7 cellular contexts compared by ENCODE assay signal in genomic region chr15:59373215-59373614, GRCh38. TPM values are rescaled to one million over a fixed set of nuclear protein-coding genes. Genes with fewer than 3 reads are reported as not detected.
DNase-seq lines count a peak whose midpoint lies in the region; ATAC-seq, FAIRE-seq and TF ChIP-seq lines count a peak whose summit lies in the region.

No MANE protein-coding gene starts in this region.

- H3K36me3 Mint-ChIP-seq in HFFc6 (ENCODE audit: low read depth), result peaks cover 12% of the 10 kb centered on the region
- H3K36me3 Mint-ChIP-seq in activated naive CD8-positive, alpha-beta T cell, result no peaks in the 10 kb centered on the region

- peak overlapping the region; percentile 91 for H3K27ac ChIP-seq in keratinocyte (ENCODE audit: control insufficient read depth, insufficient read depth, low read length)

- peak overlapping the region; percentile 79 to 98 (median 87) for H3K4me3 ChIP-seq in keratinocyte (ENCODE audit: control insufficient read depth in 2 of 3, extremely low read depth in 1 of 3, insufficient read depth in 2 of 3, low read depth in 1 of 3, low read length in 3 of 3)

- H3K27ac Mint-ChIP-seq in HFFc6, result peak overlapping the region; percentile 93
- no peak overlapping the region for H3K27ac Mint-ChIP-seq in activated naive CD8-positive, alpha-beta T cell
- H3K27ac Mint-ChIP-seq in stimulated activated naive CD8-positive, alpha-beta T cell treated with anti-CD3 and anti-CD28 coated beads, Interleukin-15, amount 100 ng/mL, for 72 hours, result no peak overlapping the region

- no peak for TF ChIP-seq CTCF in HFFc6 (IDR thresholded peaks at IDR 0.05)
- no peak for TF ChIP-seq CTCF in keratinocyte (optimal IDR thresholded peaks at IDR 0.05 in 1 of 3, IDR thresholded peaks at IDR 0.05 in 1 of 3, conservative IDR thresholded peaks at IDR 0.05 in 1 of 3; ENCODE audit: extremely low read depth in 1 of 3, insufficient read depth in 2 of 3, low read length in 3 of 3)

- H3K9me3 Mint-ChIP-seq in HFFc6, result no peaks in the 10 kb centered on the region
- H3K9me3 Mint-ChIP-seq in activated naive CD8-positive, alpha-beta T cell (ENCODE audit: low read depth), result no peaks in the 10 kb centered on the region
- no peaks in the 10 kb centered on the region for H3K9me3 Mint-ChIP-seq in stimulated activated naive CD8-positive, alpha-beta T cell treated with anti-CD3 and anti-CD28 coated beads, Interleukin-15, amount 100 ng/mL, for 72 hours

- H2AFZ ChIP-seq in keratinocyte (ENCODE audit: control insufficient read depth, low read length), result peak overlapping the region; percentile 84

- peak overlapping the region; percentile 95 for H3K4me2 ChIP-seq in keratinocyte (ENCODE audit: control insufficient read depth, extremely low read depth, insufficient read depth, low read depth, low read length)

- peak overlapping the region; percentile 93 for H3K9ac ChIP-seq in keratinocyte (ENCODE audit: control insufficient read depth, extremely low read depth, insufficient read depth, low read length)

- no peaks in the 10 kb centered on the region for H3K27me3 ChIP-seq in keratinocyte (ENCODE audit: control insufficient read depth, extremely low read depth, insufficient read depth, low read length)

- DNase-seq in HFFc6, result no peak
- DNase-seq in keratinocyte (ENCODE audit: low read depth, low spot score), result no peak
- DNase-seq in stimulated activated naive CD8-positive, alpha-beta T cell treated with anti-CD3 and anti-CD28 coated beads, Interleukin-15, amount 100 ng/mL, for 72 hours, result no peak
- no peak for DNase-seq in NCI-H226
- no peak for DNase-seq in hypothalamus (lab: John Stamatoyannopoulos, UW)
- no peak for DNase-seq in HUDEP-2 (lab: John Stamatoyannopoulos, UW; ENCODE audit: unreplicated experiment in 76 of 76)

- ATAC-seq in stimulated activated naive CD8-positive, alpha-beta T cell treated with anti-CD3 and anti-CD28 coated beads, Interleukin-15, amount 100 ng/mL, for 72 hours, result no peak

- H3K9me1 ChIP-seq in keratinocyte (ENCODE audit: control insufficient read depth, extremely low read depth, insufficient read depth, low read length), result no peaks in the 10 kb centered on the region

- H3K27me3 Mint-ChIP-seq in HFFc6 (ENCODE audit: insufficient read depth), result peaks cover 2% of the 10 kb centered on the region
- H3K27me3 Mint-ChIP-seq in activated naive CD8-positive, alpha-beta T cell, result peaks cover 28% of the 10 kb centered on the region
- peaks cover 58% of the 10 kb centered on the region for H3K27me3 Mint-ChIP-seq in stimulated activated naive CD8-positive, alpha-beta T cell treated with anti-CD3 and anti-CD28 coated beads, Interleukin-15, amount 100 ng/mL, for 72 hours

- peak overlapping the region; percentile 96 for H3K4me3 Mint-ChIP-seq in HFFc6
- H3K4me3 Mint-ChIP-seq in activated naive CD8-positive, alpha-beta T cell, result peak overlapping the region; percentile 90
- H3K4me3 Mint-ChIP-seq in stimulated activated naive CD8-positive, alpha-beta T cell treated with anti-CD3 and anti-CD28 coated beads, Interleukin-15, amount 100 ng/mL, for 72 hours, result peak overlapping the region; percentile 91 to 93

- H3K4me1 Mint-ChIP-seq in HFFc6 (ENCODE audit: low read depth), result peaks cover 52% of the 10 kb centered on the region
- H3K4me1 Mint-ChIP-seq in activated naive CD8-positive, alpha-beta T cell (ENCODE audit: low read depth), result peaks cover 16% of the 10 kb centered on the region
- peaks cover 44% of the 10 kb centered on the region for H3K4me1 Mint-ChIP-seq in stimulated activated naive CD8-positive, alpha-beta T cell treated with anti-CD3 and anti-CD28 coated beads, Interleukin-15, amount 100 ng/mL, for 72 hours

- no peaks in the 10 kb centered on the region for H4K20me1 ChIP-seq in keratinocyte (ENCODE audit: control insufficient read depth, extremely low read depth, insufficient read depth, low read length)

- dilution Hi-C loops in keratinocyte (cut with MboI; ENCODE audit: extremely low pct_ligation_motif_present, low sequenced_read_pairs), result no loop called here

- peaks cover 31% of the 10 kb centered on the region for H3K4me1 ChIP-seq in keratinocyte (ENCODE audit: control insufficient read depth, extremely low read depth, insufficient read depth, low read length)

- H3K36me3 ChIP-seq in keratinocyte (ENCODE audit: control insufficient read depth in 2 of 2, extremely low read depth in 1 of 2, insufficient read depth in 2 of 2, low read length in 2 of 2), result peaks cover 0 to under 1% of the 10 kb centered on the region in 2 experiments

- H3K79me2 ChIP-seq in keratinocyte (ENCODE audit: control insufficient read depth, insufficient read depth, low read length), result peaks cover 48% of the 10 kb centered on the region

- H3K9me3 ChIP-seq in keratinocyte (ENCODE audit: control insufficient read depth, low read depth, low read length), result no peaks in the 10 kb centered on the region

- no peak for FAIRE-seq in keratinocyte (lab: Jason Lieb, UNC)

RNA-seq across cellular contexts. Expression of gene MYO1E, which starts 0.5 kb away (rescaled TPM):
- 100 to 1,000 TPM; 108 to 142 (median 115) TPM for total RNA-seq in HFFc6 (2021; fragmentation: NEBNext Ultra II Directional; extraction: Animal tissue kit (Norgen Biotek cat#: 25700))
- 74.6 to 213 TPM (median 117 TPM) in 3 replicates for polyA plus RNA-seq in keratinocyte
- polyA plus RNA-seq in keratinocyte (2011; ENCODE audit: low read depth), result 201 TPM
- polyA plus RNA-seq in keratinocyte (2011; cell fraction: cytosol; rRNA removed), result 63.2 and 176 TPM in 2 replicates
- polyA plus RNA-seq in keratinocyte (2011; cell fraction: nucleus; rRNA removed), result 167 and 242 TPM in 2 replicates
- 112 and 184 TPM in 2 replicates for polyA plus RNA-seq in keratinocyte (2012; ENCODE audit: low replicate concordance)
- polyA minus RNA-seq in keratinocyte, result 46.1 to 279 TPM (median 153 TPM) in 3 replicates
- polyA minus RNA-seq in keratinocyte (2011; cell fraction: cytosol; rRNA and poly(A)+ RNA removed), result 218 TPM
- 151 and 398 TPM in 2 replicates for polyA minus RNA-seq in keratinocyte (2011; cell fraction: nucleus; rRNA and poly(A)+ RNA removed)
